ENCODE assay signal across 21 cellular contexts in the genomic region with DNA sequence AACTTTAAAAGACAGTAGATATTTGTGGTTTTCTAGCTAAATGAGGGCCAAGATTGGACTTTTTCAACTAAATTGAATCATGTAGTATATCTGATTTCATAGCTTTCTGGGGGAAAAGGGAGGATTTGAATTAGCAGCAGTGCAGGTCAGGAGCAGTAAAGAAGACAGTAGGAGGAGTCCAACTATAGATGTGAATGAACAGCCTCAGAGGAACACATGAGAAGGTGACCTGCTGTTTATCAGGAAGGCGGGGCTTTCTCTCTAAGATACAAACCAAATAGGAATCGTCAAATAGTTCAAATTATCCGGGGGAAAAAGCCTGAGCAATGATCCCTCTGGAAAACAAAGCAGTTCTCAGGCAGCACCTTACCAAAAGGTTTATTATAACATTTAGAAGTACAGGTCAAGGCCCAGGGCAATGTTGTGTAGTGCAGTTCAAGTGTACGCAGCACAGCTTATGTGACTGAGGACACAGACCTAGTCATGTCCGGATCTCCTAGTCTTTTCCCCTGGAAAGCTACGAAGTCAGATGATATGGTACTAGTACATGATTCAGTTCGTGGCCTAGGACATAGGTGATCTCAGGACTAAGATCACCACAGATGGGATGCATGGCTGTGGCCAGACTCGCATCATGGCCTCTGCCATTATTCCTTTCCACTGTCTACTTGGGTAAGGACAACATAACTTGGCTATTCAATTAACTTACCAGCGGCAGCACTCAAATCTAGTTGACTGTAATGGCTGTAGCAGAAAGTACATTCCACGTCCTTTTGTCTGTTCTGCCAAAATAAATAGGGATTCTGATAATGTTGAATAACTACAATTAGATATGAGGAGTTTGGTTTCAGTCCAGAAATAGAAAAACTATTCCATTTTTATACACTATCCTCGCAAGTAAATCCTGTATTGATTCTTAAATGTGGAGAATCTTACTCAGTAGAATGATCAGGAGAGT. TPM values are rescaled to one million over a fixed set of nuclear protein-coding genes. Genes with fewer than 3 reads are reported as not detected.
DNase-seq lines count a peak whose midpoint lies in the region; ATAC-seq, FAIRE-seq and TF ChIP-seq lines count a peak whose summit lies in the region.
"Had no signal": no experiment of that assay in that cellular context is flagged by ENCODE, and none has a peak within 500 bp of the region (broad histone marks: within the 10 kb centered on the region; RNA-seq: fewer than 3 reads in every experiment).

No MANE protein-coding gene starts in this region.

- H3K4me3 ChIP-seq in choroid plexus epithelial cell (ENCODE audit: low read depth, low read length), result no peak overlapping the region
- H3K4me3 ChIP-seq: breast epithelium, heart left ventricle had no signal

- H3K4me1 Mint-ChIP-seq in activated CD4-positive, alpha-beta T cell treated with anti-CD3 and anti-CD28 coated beads for 36 hours, result peaks cover 6% of the 10 kb centered on the region
- H3K4me1 Mint-ChIP-seq in natural killer cell, result peaks cover 0 to 9% of the 10 kb centered on the region in 2 donors

- TF ChIP-seq CTCF in choroid plexus epithelial cell (conservative IDR thresholded peaks at IDR 0.05; ENCODE audit: low read depth, low read length) (no peak), natural killer cell (IDR thresholded peaks at IDR 0.05) (no peak)

- H3K27ac Mint-ChIP-seq in activated CD4-positive, alpha-beta T cell treated with anti-CD3 and anti-CD28 coated beads for 36 hours, result peak overlapping the region; percentile 37
- H3K27ac Mint-ChIP-seq in natural killer cell, result peak overlapping the region; percentile 27 to 39

- no peak for DNase-seq in activated CD4-positive, alpha-beta T cell treated with anti-CD3 and anti-CD28 coated beads for 36 hours
- no peak for DNase-seq in activated CD4-positive, alpha-beta T cell treated with anti-CD3 and anti-CD28 coated beads, Interleukin-2, amount 50 U/mL, for 4 hours
- no peak for DNase-seq in GM19239 (ENCODE audit: insufficient read length, low spot score)
- DNase-seq in choroid plexus epithelial cell (ENCODE audit: low read depth), result peak; percentile 42
- no peak for DNase-seq in natural killer cell
- DNase-seq in NCI-H1417 treated with DMSO at 0.1 percent for 48 hours (lab: John Stamatoyannopoulos, UW), result no peak
- DNase-seq in stimulated activated naive CD4-positive, alpha-beta T cell (lab: John Stamatoyannopoulos, UW), result no peak
- DNase-seq in activated CD4-positive, alpha-beta T cell treated with anti-CD3 and anti-CD28 coated beads, Interleukin-2, amount 50 U/mL, for 1 hour, result no peak
- DNase-seq: activated naive CD4-positive, alpha-beta T cell treated with anti-CD3 and anti-CD28 coated beads, Interleukin-2, amount 50 U/mL, for 16 hours; C1 segment of cervical spinal cord; heart left ventricle; mammary epithelial cell; NCI-H146; NCI-H345; retina; stimulated activated CD4-positive, alpha-beta T cell treated with anti-CD3 and anti-CD28 coated beads, Interleukin-15, amount 100 ng/mL, for 24 hours; SW 1271 had no signal

- H3K27me3 Mint-ChIP-seq in activated CD4-positive, alpha-beta T cell treated with anti-CD3 and anti-CD28 coated beads for 36 hours, result no peaks in the 10 kb centered on the region
- H3K27me3 Mint-ChIP-seq in natural killer cell (ENCODE audit: low read depth in 2 of 2), result no peaks in the 10 kb centered on the region

- ATAC-seq in activated CD4-positive, alpha-beta T cell treated with anti-CD3 and anti-CD28 coated beads for 36 hours, result no peak
- no peak for ATAC-seq in natural killer cell
- ATAC-seq: HCT116 had no signal

- intact Hi-C loops in activated CD4-positive, alpha-beta T cell treated with anti-CD3 and anti-CD28 coated beads for 36 hours (cut with DNase I, micrococcal nuclease), result no loop called here
- intact Hi-C loops in natural killer cell (cut with micrococcal nuclease), result no loop called here

- peak; percentile 45 for FAIRE-seq in GM19239 (lab: Jason Lieb, UNC)
- FAIRE-seq: A204.1, HTR-8/SVneo had no signal

- H3K4me3 Mint-ChIP-seq in activated CD4-positive, alpha-beta T cell treated with anti-CD3 and anti-CD28 coated beads for 36 hours, result no peak overlapping the region
- H3K4me3 Mint-ChIP-seq in natural killer cell, result no peak overlapping the region

- peaks cover 64% of the 10 kb centered on the region for H3K36me3 Mint-ChIP-seq in activated CD4-positive, alpha-beta T cell treated with anti-CD3 and anti-CD28 coated beads for 36 hours (ENCODE audit: low read depth)
- H3K36me3 Mint-ChIP-seq in natural killer cell, result peaks cover 14% of the 10 kb centered on the region

- no peaks in the 10 kb centered on the region for H3K9me3 Mint-ChIP-seq in activated CD4-positive, alpha-beta T cell treated with anti-CD3 and anti-CD28 coated beads for 36 hours (ENCODE audit: low read depth)
- H3K9me3 Mint-ChIP-seq in natural killer cell, result no peaks in the 10 kb centered on the region

- POLR2A ChIA-PET in activated CD4-positive, alpha-beta T cell treated with anti-CD3 and anti-CD28 coated beads for 36 hours (lab: Charles Lee), result no interaction called here

- CTCF ChIA-PET in activated CD4-positive, alpha-beta T cell treated with anti-CD3 and anti-CD28 coated beads for 36 hours (lab: Charles Lee), result interaction anchor here (0.6 kb wide), 1 partner anchor 1476 kb away, joined by 3 read pairs; no protein-coding TSS in a partner anchor

RNA-seq across cellular contexts. Expression of a gene that starts 40.3 kb away (rescaled TPM):
- total RNA-seq in activated CD4-positive, alpha-beta T cell treated with anti-CD3 and anti-CD28 coated beads for 36 hours, result 10 to 100 TPM; 39.1 to 39.8 TPM
- 10 to 100 TPM; 54.2 to 64.7 (median 59.8) TPM for total RNA-seq in natural killer cell
